ENCODE assay signal across 8 cellular contexts in genomic region chr22:37538590-37539357, GRCh38. TPM values are rescaled to one million over a fixed set of nuclear protein-coding genes. Genes with fewer than 3 reads are reported as not detected.
DNase-seq lines count a peak whose midpoint lies in the region; ATAC-seq and TF ChIP-seq lines count a peak whose summit lies in the region.

No MANE protein-coding gene starts in this region.

- H3K4me3 ChIP-seq in ascending aorta: peak overlapping the region in 1 of 2 donors; percentile 7
- H3K4me3 ChIP-seq in sigmoid colon: no peak overlapping the region

- TF ChIP-seq CTCF in GM12873 (IDR thresholded peaks at IDR 0.05; ENCODE audit: insufficient read depth, low read depth, low read length, missing control alignments) (peak; percentile 98), ascending aorta (IDR thresholded peaks at IDR 0.05) (peak; percentile 95 to 99 (median 96)), sigmoid colon (IDR thresholded peaks at IDR 0.05) (peak; percentile 92 to 99 (median 98))

- no peak for TF ChIP-seq EP300 in sigmoid colon (IDR thresholded peaks at IDR 0.05)

- H3K27ac ChIP-seq in ascending aorta: no peak overlapping the region
- H3K27ac ChIP-seq in sigmoid colon: peak overlapping the region in 1 of 4 donors; percentile 30

- DNase-seq in NCI-H1930 (lab: John Stamatoyannopoulos, UW) (peak; percentile 74 to 83), T1000 (lab: John Stamatoyannopoulos, UW) (peak; percentile 82), ascending aorta (ENCODE audit: low spot score in 2 of 2) (peak; percentile 70 to 96), hepatic stellate cell (ENCODE audit: low spot score) (peak; percentile 95), sigmoid colon (peak; percentile 97)

- intact Hi-C loops in ascending aorta (cut with DNase I) (loop anchor here (1.0 kb wide), 2 partner anchors 29 to 54 kb away; no protein-coding TSS in a partner anchor), sigmoid colon (cut with DNase I) (loop anchor here (1.0 to 2.0 kb wide), 2 partner anchors 29 to 54 kb away; no protein-coding TSS in a partner anchor)

- H3K36me3 ChIP-seq in ascending aorta (no peaks in the 10 kb centered on the region), sigmoid colon (no peaks in the 10 kb centered on the region)

- ATAC-seq in HG02840 (IDR thresholded peaks at IDR 0.05; ENCODE audit: low FRiP score, unreplicated experiment) (peak; percentile 64), HG03469 (IDR thresholded peaks at IDR 0.05; ENCODE audit: unreplicated experiment) (no peak)

- H3K4me1 ChIP-seq in ascending aorta (peaks cover 0 to 6% of the 10 kb centered on the region in 2 donors), sigmoid colon (peaks cover 0 to 10% (median 9%) of the 10 kb centered on the region in 4 donors)

- H3K9me3 ChIP-seq in ascending aorta (no peaks in the 10 kb centered on the region), sigmoid colon (no peaks in the 10 kb centered on the region)

- TF ChIP-seq POLR2A in sigmoid colon (IDR thresholded peaks at IDR 0.05): no peak

- 9 to 24% methylated on average over 20 of the region's 20 CpGs for WGBS in sigmoid colon, 2 donors

- H3K27me3 ChIP-seq in ascending aorta: no peaks in the 10 kb centered on the region
- H3K27me3 ChIP-seq in sigmoid colon: peaks cover 0 to 6% (median 0%) of the 10 kb centered on the region in 3 donors

RNA-seq across cellular contexts. Expression of gene CARD10, which starts 19.6 kb away (rescaled TPM):
- 21.0 TPM for total RNA-seq in ascending aorta
- total RNA-seq in sigmoid colon: 1 to 10 TPM; 2.8 to 8.6 (median 3.5) TPM
- 10 to 100 TPM; 31.8 to 41.0 (median 37.7) TPM for polyA plus RNA-seq in sigmoid colon

RNA-seq across cellular contexts. Expression of gene CDC42EP1, which starts 21.5 kb away (rescaled TPM):
- total RNA-seq in ascending aorta (100 TPM), sigmoid colon (10 to 100 TPM; 14.6 to 28.0 (median 20.7) TPM)
- 10 to 100 TPM; 22.2 to 64.1 (median 24.6) TPM for polyA plus RNA-seq in sigmoid colon

RNA-seq across cellular contexts. Expression of gene LGALS2, which starts 41.1 kb away (rescaled TPM):
- total RNA-seq in ascending aorta: not detected
- not detected for total RNA-seq in sigmoid colon
- 100 to 1,000 TPM in 2 of 3 donors, 10 to 100 TPM in 1; 61.9 to 155 (median 147) TPM for polyA plus RNA-seq in sigmoid colon

RNA-seq across cellular contexts. Expression of gene MFNG, which starts 52.6 kb away (rescaled TPM):
- 101 TPM for total RNA-seq in ascending aorta
- 10 to 100 TPM in 3 of 4 donors, 1 to 10 TPM in 1; 8.0 to 15.3 (median 11.4) TPM for total RNA-seq in sigmoid colon
- polyA plus RNA-seq in sigmoid colon: 10 to 100 TPM in 2 of 3 donors, 1 to 10 TPM in 1; 9.9 to 33.9 (median 10.8) TPM
